ENCODE assay signal across 8 cellular contexts in the genomic region with DNA sequence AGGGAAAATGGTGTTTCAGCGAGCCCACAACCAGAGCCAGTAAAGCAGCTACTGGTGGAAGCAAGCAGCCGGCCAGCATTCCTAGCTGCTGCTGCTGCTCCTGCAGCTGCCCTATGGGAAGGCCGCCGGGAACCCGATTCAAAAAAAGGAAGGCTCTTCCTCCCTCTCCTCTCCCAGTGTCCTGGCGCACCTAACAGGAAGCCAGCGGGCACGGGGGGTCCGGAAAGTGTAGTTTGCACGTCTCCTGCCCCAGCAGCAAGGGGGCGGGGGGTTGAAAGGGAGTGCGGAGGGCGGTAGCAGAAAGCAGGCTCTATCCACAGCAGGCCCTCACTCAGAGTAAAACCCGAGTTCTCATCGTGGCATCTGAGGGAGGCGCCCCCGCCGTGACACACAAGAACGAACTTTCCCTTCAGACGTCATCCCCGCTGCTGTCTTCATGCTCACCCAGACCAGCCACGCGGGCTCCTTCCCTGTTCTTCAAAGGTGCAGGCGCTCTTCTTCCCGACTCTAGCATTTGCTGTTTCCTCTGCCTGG. TPM values are rescaled to one million over a fixed set of nuclear protein-coding genes. Genes with fewer than 3 reads are reported as not detected.
A peak's percentile ranks its signal among the peaks of the same experiment; 100 is the strongest.
DNase-seq lines count a peak whose midpoint lies in the region; ATAC-seq and TF ChIP-seq lines count a peak whose summit lies in the region.

No MANE protein-coding gene starts in this region.

- peak in 1 of 3 donors; percentile 34 for DNase-seq in right lobe of liver
- DNase-seq in stimulated activated CD4-positive, alpha-beta T cell treated with anti-CD3 and anti-CD28 coated beads, Interleukin-4, amount 100 ng/mL, for 4 hours, result peak; percentile 9 to 12
- no peak for DNase-seq in NCI-H1694 (lab: John Stamatoyannopoulos, UW)

- H3K4me3 ChIP-seq in BLaER1 (peak overlapping the region; percentile 42), right lobe of liver (peak overlapping the region; percentile 9 to 27 (median 12))

- peak overlapping the region; percentile 34 for H3K27ac Mint-ChIP-seq in dendritic cell treated with granulocyte-macrophage colony-stimulating factor and Interleukin-4, amounts not matched to agents 40 ng/mL and 50 ng/mL, for 4 days

- no peaks in the 10 kb centered on the region for H4K20me1 ChIP-seq in BLaER1

- WGBS in right lobe of liver (ENCODE audit: insufficient coverage, low coverage, low lambda C conversion rate, missing lambda C conversion rate), result 15% methylated on average over 4 of the region's 25 CpGs

- no peak overlapping the region for H3K9ac ChIP-seq in BLaER1

- peaks cover 4% of the 10 kb centered on the region for H3K27me3 Mint-ChIP-seq in dendritic cell treated with granulocyte-macrophage colony-stimulating factor and Interleukin-4, amounts not matched to agents 40 ng/mL and 50 ng/mL, for 4 days

- no peak for TF ChIP-seq POLR2A in right lobe of liver (IDR thresholded peaks at IDR 0.05)

- H3K27ac ChIP-seq in BLaER1, result no peak overlapping the region
- H3K27ac ChIP-seq in right lobe of liver, result no peak overlapping the region

- intact Hi-C loops in dendritic cell treated with granulocyte-macrophage colony-stimulating factor and Interleukin-4, amounts not matched to agents 40 ng/mL and 50 ng/mL, for 4 days (cut with micrococcal nuclease), result no loop called here
- intact Hi-C loops in right lobe of liver (cut with DNase I), result no loop called here

- H3K36me3 ChIP-seq in BLaER1 (no peaks in the 10 kb centered on the region), right lobe of liver (no peaks in the 10 kb centered on the region)

- H3K4me2 ChIP-seq in BLaER1, result peak overlapping the region; percentile 64

- ATAC-seq in HG03432 (IDR thresholded peaks at IDR 0.05; ENCODE audit: unreplicated experiment) (peak; percentile 74), right lobe of liver (peak; percentile 38 to 76 (median 52)), HG02571 (IDR thresholded peaks at IDR 0.05; ENCODE audit: unreplicated experiment) (no peak), HG03095 (IDR thresholded peaks at IDR 0.05; ENCODE audit: unreplicated experiment) (no peak)

- no peaks in the 10 kb centered on the region for H3K27me3 ChIP-seq in BLaER1
- no peaks in the 10 kb centered on the region for H3K27me3 ChIP-seq in right lobe of liver

- no peak for TF ChIP-seq CTCF in right lobe of liver (IDR thresholded peaks at IDR 0.05)

- no peaks in the 10 kb centered on the region for H3K36me3 Mint-ChIP-seq in dendritic cell treated with granulocyte-macrophage colony-stimulating factor and Interleukin-4, amounts not matched to agents 40 ng/mL and 50 ng/mL, for 4 days (ENCODE audit: low read depth)

- H3K4me3 Mint-ChIP-seq in dendritic cell treated with granulocyte-macrophage colony-stimulating factor and Interleukin-4, amounts not matched to agents 40 ng/mL and 50 ng/mL, for 4 days, result peak overlapping the region; percentile 60

- H3K9me3 ChIP-seq in BLaER1, result no peaks in the 10 kb centered on the region
- no peaks in the 10 kb centered on the region for H3K9me3 ChIP-seq in right lobe of liver

- peaks cover 24% of the 10 kb centered on the region for H3K4me1 Mint-ChIP-seq in dendritic cell treated with granulocyte-macrophage colony-stimulating factor and Interleukin-4, amounts not matched to agents 40 ng/mL and 50 ng/mL, for 4 days (ENCODE audit: low read depth)

- H3K9me3 Mint-ChIP-seq in dendritic cell treated with granulocyte-macrophage colony-stimulating factor and Interleukin-4, amounts not matched to agents 40 ng/mL and 50 ng/mL, for 4 days, result no peaks in the 10 kb centered on the region

- H3K4me1 ChIP-seq in BLaER1 (0 out of 2 replicates have a peak, but pooled peaks cover 7% of the 10 kb centered on the region), right lobe of liver (no peaks in the 10 kb centered on the region)

RNA-seq across cellular contexts. Expression of gene GRXCR2, which starts 16.5 kb away (rescaled TPM):
- total RNA-seq in right lobe of liver, result not detected

RNA-seq across cellular contexts. Expression of gene PRELID2, which starts 21.2 kb away (rescaled TPM):
- total RNA-seq in right lobe of liver, result 1 to 10 TPM; 2.6 to 9.3 (median 4.1) TPM

Comparison
In these comparisons a context has a peak if more than half of its experiments do, and no peak if none do; other contexts are left out.
1. ATAC-seq: peak in HG03432 (single experiment) and right lobe of liver (4 of 4); none in HG02571 (single experiment) and HG03095 (single experiment).